ENCODE assay signal across 3 cellular contexts in genomic region chr21:41837756-41838297, GRCh38.
TF ChIP-seq lines count a peak whose summit lies in the region.

No MANE protein-coding gene starts in this region.

TF ChIP-seq in GM12891, 5 proteins besides CTCF, POLR2A, EP300 and RAD21:
- no peak for TF ChIP-seq PAX5 (IDR thresholded peaks at IDR 0.05; ENCODE audit: insufficient read depth, low read length, severe bottlenecking)

TF ChIP-seq in H1, 55 proteins besides CTCF, POLR2A, EP300 and RAD21:
- TF ChIP-seq JUND (IDR thresholded peaks at IDR 0.05; ENCODE audit: low read length) (no peak), CHD2 (IDR thresholded peaks at IDR 0.05; ENCODE audit: low read length) (no peak), BRCA1 (IDR thresholded peaks at IDR 0.05; ENCODE audit: low read depth, low read length) (no peak), POU5F1 (IDR thresholded peaks at IDR 0.05; ENCODE audit: low read depth, low read length) (no peak), ZNF274 (IDR thresholded peaks at IDR 0.05; ENCODE audit: borderline replicate concordance, extremely low read depth, low read length) (no peak), CTBP2 (IDR thresholded peaks at IDR 0.05; ENCODE audit: borderline replicate concordance, insufficient read depth, insufficient read length, low read length) (no peak), NANOG (IDR thresholded peaks at IDR 0.05; ENCODE audit: insufficient read depth, low read depth, low read length, poor library complexity, severe bottlenecking) (no peak), YY1 (IDR thresholded peaks at IDR 0.05; ENCODE audit: low read depth, low read length) (no peak), BACH1 (IDR thresholded peaks at IDR 0.05; ENCODE audit: low read length) (no peak), ATF2 (IDR thresholded peaks at IDR 0.05; ENCODE audit: low read length) (no peak), CHD7 (IDR thresholded peaks at IDR 0.05; ENCODE audit: insufficient replicate concordance, low read length) (no peak)

TF ChIP-seq in SK-N-SH, 30 proteins besides CTCF, POLR2A, EP300 and RAD21:
- TF ChIP-seq MEF2A (IDR thresholded peaks at IDR 0.05; ENCODE audit: borderline replicate concordance, low read depth): no peak
- TF ChIP-seq YY1 (IDR thresholded peaks at IDR 0.05; ENCODE audit: low read depth): no peak
- TF ChIP-seq RFX5 (IDR thresholded peaks at IDR 0.05; ENCODE audit: low read length): no peak
